ENCODE assay signal across 42 cellular contexts in the genomic region with DNA sequence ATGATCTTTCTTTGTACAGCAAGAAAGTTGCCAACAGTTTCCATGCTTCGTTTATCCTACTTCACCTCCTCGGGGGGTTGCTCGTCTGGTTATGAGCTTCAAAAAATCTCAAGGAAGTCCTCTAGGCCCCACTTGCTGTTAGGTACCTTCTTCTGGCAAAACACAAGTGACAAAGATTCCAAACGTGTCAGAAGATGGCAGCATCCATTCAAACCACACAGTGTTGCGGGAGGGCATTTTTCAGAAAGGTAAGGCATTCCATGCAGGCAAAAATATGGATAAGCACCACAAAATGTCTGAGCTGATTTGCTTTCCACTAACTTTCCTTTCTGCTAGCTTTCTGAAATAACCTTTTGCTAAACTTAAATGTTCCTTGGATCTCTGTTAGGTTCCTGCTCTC. TPM values are rescaled to one million over a fixed set of nuclear protein-coding genes. Genes with fewer than 3 reads are reported as not detected.
"Had no signal": no experiment of that assay in that cellular context is flagged by ENCODE, and none has a peak within 500 bp of the region (broad histone marks: within the 10 kb centered on the region; RNA-seq: fewer than 3 reads in every experiment).

No MANE protein-coding gene starts in this region.

- H3K9me3 Mint-ChIP-seq: activated CD4-positive, alpha-beta memory T cell treated with anti-CD3 and anti-CD28 coated beads for 36 hours; activated naive CD4-positive, alpha-beta T cell treated with anti-CD3 and anti-CD28 coated beads, Interleukin-2, amount 10 ng/mL, durations not matched to agents 7 days and 5 days; activated naive CD4-positive, alpha-beta T cell treated with anti-CD3 and anti-CD28 coated beads, Interleukin-2, amount 50 U/mL, for 24 hours; activated naive CD8-positive, alpha-beta T cell treated with anti-CD3 and anti-CD28 coated beads, Interleukin-2, amount 10 ng/mL, durations not matched to agents 7 days and 5 days; activated T-cell treated with anti-CD3 and anti-CD28 coated beads, Interleukin-2, amount 50 U/mL, for 72 hours; activated T-helper 1 cell treated with anti-CD3 and anti-CD28 coated beads, Interleukin-12 subunit alpha, Interleukin-12 subunit beta, Interleukin-2, Interleukin-4 antibody, amounts not matched to agents 30 ng/mL and 10 ng/mL and 1 ng/mL, durations not matched to agents 14 hours and 24 hours and 36 hours; activated T-helper 17 cell treated with anti-CD3 and anti-CD28 coated beads, Interleukin-2, amount 50 U/mL, for 72 hours; central memory CD8-positive, alpha-beta T cell; T-helper 1 cell treated with Interleukin-12 subunit alpha and Interleukin-12 subunit beta and Interleukin-4 antibody, amounts not matched to agents 30 μg/mL and 1 μg/mL, for 36 hours; T-helper 2 cell treated with Interferon-gamma antibody and Interleukin-4, amounts not matched to agents 5 μg/mL and 100 μg/mL, for 36 hours had no signal

- H3K4me1 ChIP-seq: ascending aorta had no signal

- FAIRE-seq: bronchial epithelial cell, TTC549 had no signal

- ATAC-seq: activated CD4-positive, alpha-beta T cell treated with anti-CD3 and anti-CD28 coated beads for 36 hours; activated CD4-positive, CD25-positive, alpha-beta regulatory T cell treated with anti-CD3 and anti-CD28 coated beads, Interleukin-2, amount 50 U/mL, for 24 hours; activated CD8-positive, alpha-beta T cell treated with anti-CD3 and anti-CD28 coated beads for 36 hours; activated naive CD8-positive, alpha-beta T cell treated with anti-CD3 and anti-CD28 coated beads, Interleukin-2, amount 50 U/mL, for 24 hours; activated T-cell treated with anti-CD3 and anti-CD28 coated beads, Interleukin-2, amount 50 U/mL, for 4 hours; activated T-cell treated with anti-CD3 and anti-CD28 coated beads, Interleukin-2, amount 50 U/mL, for 72 hours; activated T-helper 17 cell treated with anti-CD3 and anti-CD28 coated beads, Interleukin-2, amount 50 U/mL, for 72 hours; WTC11 had no signal

- H3K27ac Mint-ChIP-seq: activated CD4-positive, alpha-beta memory T cell treated with anti-CD3 and anti-CD28 coated beads for 36 hours; activated CD4-positive, alpha-beta T cell treated with anti-CD3 and anti-CD28 coated beads for 36 hours; activated CD8-positive, alpha-beta T cell treated with anti-CD3 and anti-CD28 coated beads for 36 hours; activated naive CD4-positive, alpha-beta T cell treated with anti-CD3 and anti-CD28 coated beads, Interleukin-2, amount 10 ng/mL, durations not matched to agents 7 days and 5 days; activated naive CD4-positive, alpha-beta T cell treated with anti-CD3 and anti-CD28 coated beads, Interleukin-2, amount 50 U/mL, for 24 hours; activated naive CD8-positive, alpha-beta T cell; activated naive CD8-positive, alpha-beta T cell treated with anti-CD3 and anti-CD28 coated beads, Interleukin-2, amount 10 ng/mL, durations not matched to agents 7 days and 5 days; activated naive CD8-positive, alpha-beta T cell treated with anti-CD3 and anti-CD28 coated beads, Interleukin-2, amount 50 U/mL, for 24 hours; activated T-cell treated with anti-CD3 and anti-CD28 coated beads, Interleukin-2, amount 50 U/mL, for 72 hours; activated T-helper 1 cell treated with anti-CD3 and anti-CD28 coated beads, Interleukin-12 subunit alpha, Interleukin-12 subunit beta, Interleukin-2, Interleukin-4 antibody, amounts not matched to agents 30 ng/mL and 10 ng/mL and 1 ng/mL, durations not matched to agents 14 hours and 24 hours and 36 hours; activated T-helper 17 cell treated with anti-CD3 and anti-CD28 coated beads, Interleukin-2, amount 50 U/mL, for 72 hours; brain; T-helper 1 cell treated with Interleukin-12 subunit alpha and Interleukin-12 subunit beta and Interleukin-4 antibody, amounts not matched to agents 30 μg/mL and 1 μg/mL, for 36 hours; T-helper 2 cell treated with Interferon-gamma antibody and Interleukin-4, amounts not matched to agents 5 μg/mL and 100 μg/mL, for 36 hours; WTC11 had no signal

- H3K4me3 ChIP-seq: ascending aorta, cardiac muscle cell had no signal

- H3K9me3 ChIP-seq: ascending aorta had no signal

- H3K36me3 Mint-ChIP-seq: activated CD4-positive, alpha-beta memory T cell treated with anti-CD3 and anti-CD28 coated beads for 36 hours; activated naive CD4-positive, alpha-beta T cell treated with anti-CD3 and anti-CD28 coated beads, Interleukin-2, amount 10 ng/mL, durations not matched to agents 7 days and 5 days; activated naive CD4-positive, alpha-beta T cell treated with anti-CD3 and anti-CD28 coated beads, Interleukin-2, amount 50 U/mL, for 24 hours; activated naive CD8-positive, alpha-beta T cell; activated naive CD8-positive, alpha-beta T cell treated with anti-CD3 and anti-CD28 coated beads, Interleukin-2, amount 10 ng/mL, durations not matched to agents 7 days and 5 days; brain had no signal

- H3K4me3 Mint-ChIP-seq: activated CD4-positive, alpha-beta memory T cell treated with anti-CD3 and anti-CD28 coated beads for 36 hours; activated CD4-positive, alpha-beta T cell treated with anti-CD3 and anti-CD28 coated beads for 36 hours; activated CD8-positive, alpha-beta T cell treated with anti-CD3 and anti-CD28 coated beads for 36 hours; activated naive CD4-positive, alpha-beta T cell treated with anti-CD3 and anti-CD28 coated beads, Interleukin-2, amount 10 ng/mL, durations not matched to agents 7 days and 5 days; activated naive CD4-positive, alpha-beta T cell treated with anti-CD3 and anti-CD28 coated beads, Interleukin-2, amount 50 U/mL, for 24 hours; activated naive CD8-positive, alpha-beta T cell; activated naive CD8-positive, alpha-beta T cell treated with anti-CD3 and anti-CD28 coated beads, Interleukin-2, amount 10 ng/mL, durations not matched to agents 7 days and 5 days; activated naive CD8-positive, alpha-beta T cell treated with anti-CD3 and anti-CD28 coated beads, Interleukin-2, amount 50 U/mL, for 24 hours; activated T-cell treated with anti-CD3 and anti-CD28 coated beads, Interleukin-2, amount 50 U/mL, for 4 hours; activated T-cell treated with anti-CD3 and anti-CD28 coated beads, Interleukin-2, amount 50 U/mL, for 72 hours; activated T-helper 1 cell treated with anti-CD3 and anti-CD28 coated beads, Interleukin-12 subunit alpha, Interleukin-12 subunit beta, Interleukin-2, Interleukin-4 antibody, amounts not matched to agents 30 ng/mL and 10 ng/mL and 1 ng/mL, durations not matched to agents 14 hours and 24 hours and 36 hours; activated T-helper 17 cell treated with anti-CD3 and anti-CD28 coated beads, Interleukin-2, amount 50 U/mL, for 72 hours; brain; central memory CD8-positive, alpha-beta T cell; T-helper 1 cell treated with Interleukin-12 subunit alpha and Interleukin-12 subunit beta and Interleukin-4 antibody, amounts not matched to agents 30 μg/mL and 1 μg/mL, for 36 hours; T-helper 2 cell treated with Interferon-gamma antibody and Interleukin-4, amounts not matched to agents 5 μg/mL and 100 μg/mL, for 36 hours; WTC11 had no signal

- H3K27me3 ChIP-seq: ascending aorta, cardiac muscle cell had no signal

- H3K27ac ChIP-seq: ascending aorta, cardiac muscle cell, WERI-Rb-1 had no signal

- DNase-seq: activated CD4-positive, alpha-beta memory T cell treated with anti-CD3 and anti-CD28 coated beads for 36 hours; activated CD4-positive, alpha-beta T cell treated with anti-CD3 and anti-CD28 coated beads for 1 hour; activated CD4-positive, alpha-beta T cell treated with anti-CD3 and anti-CD28 coated beads for 36 hours; activated CD4-positive, alpha-beta T cell treated with anti-CD3 and anti-CD28 coated beads for 48 hours; activated CD4-positive, alpha-beta T cell treated with anti-CD3 and anti-CD28 coated beads, Interleukin-2, amount 50 U/mL, for 1 hour; activated CD4-positive, alpha-beta T cell treated with anti-CD3 and anti-CD28 coated beads, Interleukin-2, amount 50 U/mL, for 4 hours; activated CD4-positive, CD25-positive, alpha-beta regulatory T cell; activated CD8-positive, alpha-beta memory T cell treated with anti-CD3 and anti-CD28 coated beads, Interleukin-2, amount 50 U/mL, for 4 hours; activated CD8-positive, alpha-beta T cell treated with anti-CD3 and anti-CD28 coated beads for 36 hours; activated effector memory CD4-positive, alpha-beta T cell treated with anti-CD3 and anti-CD28 coated beads, Interleukin-2, amount 50 U/mL, for 16 hours; activated naive CD4-positive, alpha-beta T cell treated with anti-CD3 and anti-CD28 coated beads, Interleukin-2, amount 10 ng/mL, durations not matched to agents 7 days and 5 days; activated naive CD4-positive, alpha-beta T cell treated with Interleukin-2 at 50 U/mL for 16 hours; activated naive CD8-positive, alpha-beta T cell treated with anti-CD3 and anti-CD28 coated beads, Interleukin-2, amount 10 ng/mL, durations not matched to agents 7 days and 5 days; activated naive CD8-positive, alpha-beta T cell treated with anti-CD3 and anti-CD28 coated beads, Interleukin-2, amount 50 U/mL, for 24 hours; activated T-cell treated with anti-CD3 and anti-CD28 coated beads for 4 hours; activated T-cell treated with anti-CD3 and anti-CD28 coated beads, Interleukin-2, amount 50 U/mL, for 1 hour; activated T-cell treated with anti-CD3 and anti-CD28 coated beads, Interleukin-2, amount 50 U/mL, for 4 hours; activated T-cell treated with anti-CD3 and anti-CD28 coated beads, Interleukin-2, amount 50 U/mL, for 72 hours; amygdala; anterior cingulate cortex; caudate nucleus; cerebellar nuclear complex; T-helper 1 cell; T-helper 2 cell; T-helper 9 cell; WERI-Rb-1 had no signal

- H3K4me1 Mint-ChIP-seq: activated CD4-positive, alpha-beta T cell treated with anti-CD3 and anti-CD28 coated beads for 36 hours; activated naive CD4-positive, alpha-beta T cell treated with anti-CD3 and anti-CD28 coated beads, Interleukin-2, amount 10 ng/mL, durations not matched to agents 7 days and 5 days; activated naive CD4-positive, alpha-beta T cell treated with anti-CD3 and anti-CD28 coated beads, Interleukin-2, amount 50 U/mL, for 24 hours; activated naive CD8-positive, alpha-beta T cell treated with anti-CD3 and anti-CD28 coated beads, Interleukin-2, amount 10 ng/mL, durations not matched to agents 7 days and 5 days; activated naive CD8-positive, alpha-beta T cell treated with anti-CD3 and anti-CD28 coated beads, Interleukin-2, amount 50 U/mL, for 24 hours; activated T-helper 17 cell treated with anti-CD3 and anti-CD28 coated beads, Interleukin-2, amount 50 U/mL, for 72 hours; brain; central memory CD8-positive, alpha-beta T cell had no signal

- H3K36me3 ChIP-seq: ascending aorta, cardiac muscle cell, WERI-Rb-1 had no signal

RNA-seq across cellular contexts. Expression of a gene that starts 13.2 kb away (rescaled TPM):
- total RNA-seq: activated CD4-positive, alpha-beta memory T cell treated with anti-CD3 and anti-CD28 coated beads for 36 hours; activated CD4-positive, alpha-beta T cell treated with anti-CD3 and anti-CD28 coated beads for 36 hours; activated CD8-positive, alpha-beta memory T cell treated with anti-CD3 and anti-CD28 coated beads for 36 hours; activated CD8-positive, alpha-beta T cell treated with anti-CD3 and anti-CD28 coated beads for 36 hours; activated naive CD8-positive, alpha-beta T cell treated with anti-CD3 and anti-CD28 coated beads, Interleukin-2, amount 10 ng/mL, durations not matched to agents 7 days and 5 days; activated T-cell treated with anti-CD3 and anti-CD28 coated beads, Interleukin-2, amount 50 U/mL, for 4 hours; activated T-cell treated with anti-CD3 and anti-CD28 coated beads, Interleukin-2, amount 50 U/mL, for 72 hours; activated T-helper 1 cell treated with anti-CD3 and anti-CD28 coated beads, Interleukin-12 subunit alpha, Interleukin-12 subunit beta, Interleukin-2, Interleukin-4 antibody, amounts not matched to agents 30 ng/mL and 10 ng/mL and 1 ng/mL, durations not matched to agents 14 hours and 24 hours and 36 hours; activated T-helper 17 cell treated with anti-CD3 and anti-CD28 coated beads, Interleukin-2, amount 50 U/mL, for 72 hours; ascending aorta; bronchial epithelial cell; cardiac muscle cell; WTC11 had no signal
- polyA plus RNA-seq: adipose tissue, cardiac muscle cell had no signal

RNA-seq across cellular contexts. Expression of a gene that starts 36.3 kb away (rescaled TPM):
- total RNA-seq: activated CD4-positive, alpha-beta memory T cell treated with anti-CD3 and anti-CD28 coated beads for 36 hours; activated CD4-positive, alpha-beta T cell treated with anti-CD3 and anti-CD28 coated beads for 36 hours; activated CD8-positive, alpha-beta memory T cell treated with anti-CD3 and anti-CD28 coated beads for 36 hours; activated CD8-positive, alpha-beta T cell treated with anti-CD3 and anti-CD28 coated beads for 36 hours; activated naive CD8-positive, alpha-beta T cell treated with anti-CD3 and anti-CD28 coated beads, Interleukin-2, amount 10 ng/mL, durations not matched to agents 7 days and 5 days; activated T-cell treated with anti-CD3 and anti-CD28 coated beads, Interleukin-2, amount 50 U/mL, for 4 hours; activated T-cell treated with anti-CD3 and anti-CD28 coated beads, Interleukin-2, amount 50 U/mL, for 72 hours; activated T-helper 1 cell treated with anti-CD3 and anti-CD28 coated beads, Interleukin-12 subunit alpha, Interleukin-12 subunit beta, Interleukin-2, Interleukin-4 antibody, amounts not matched to agents 30 ng/mL and 10 ng/mL and 1 ng/mL, durations not matched to agents 14 hours and 24 hours and 36 hours; activated T-helper 17 cell treated with anti-CD3 and anti-CD28 coated beads, Interleukin-2, amount 50 U/mL, for 72 hours; ascending aorta; bronchial epithelial cell; cardiac muscle cell; WTC11 had no signal
- polyA plus RNA-seq: adipose tissue, cardiac muscle cell had no signal
